1 cellular context compared by ENCODE assay signal in genomic region chr10:75521194-75521829, GRCh38.
TF ChIP-seq lines count a peak whose summit lies in the region.
"Not testable (repeated sequence)": the region's sequence is repeated elsewhere in the genome, so short reads cannot be mapped to it uniquely, and the experiment has no call there.

No MANE protein-coding gene starts in this region.

TF ChIP-seq in HepG2, 621 proteins besides CTCF, POLR2A, EP300 and RAD21 (continued from another document and continues in another):
- TF ChIP-seq ZNF800 (CRISPR knock-in tag; IDR thresholded peaks at IDR 0.05) (0 out of 2 replicates have a peak, but pooled peaks have one; percentile 21), SP4 (CRISPR knock-in tag; IDR thresholded peaks at IDR 0.05) (0 out of 2 replicates have a peak, but pooled peaks have one; percentile 50), TEAD3 (CRISPR knock-in tag; optimal IDR thresholded peaks at IDR 0.05; ENCODE audit: borderline replicate concordance) (peak; percentile 61), FOXJ3 (CRISPR knock-in tag; IDR thresholded peaks at IDR 0.05; ENCODE audit: borderline replicate concordance) (peak; percentile 80), NCOA1 (CRISPR knock-in tag; IDR thresholded peaks at IDR 0.05) (peak; percentile 47; the same call in 1 of the 2 replicates), ZNF709 (CRISPR knock-in tag; IDR thresholded peaks at IDR 0.05) (0 out of 2 replicates have a peak, but pooled peaks have one; percentile 8), GABPB1 (CRISPR knock-in tag; IDR thresholded peaks at IDR 0.05) (peak; percentile 44; the same call in 1 of the 2 replicates), ZFX (CRISPR knock-in tag; IDR thresholded peaks at IDR 0.05; ENCODE audit: low read depth) (peak; percentile 77), IKZF5 (CRISPR knock-in tag; IDR thresholded peaks at IDR 0.05) (peak; percentile 72), ZSCAN31 (CRISPR knock-in tag; IDR thresholded peaks at IDR 0.05; ENCODE audit: low read depth) (peak; percentile 78; the same call in 1 of the 2 replicates), RCOR2 (CRISPR knock-in tag; IDR thresholded peaks at IDR 0.05) (peak; percentile 64), ZNF281 (CRISPR knock-in tag; IDR thresholded peaks at IDR 0.05; ENCODE audit: borderline replicate concordance) (peak; percentile 97), ZFP90 (CRISPR knock-in tag; IDR thresholded peaks at IDR 0.05; ENCODE audit: borderline replicate concordance) (peak; percentile 79), FOXA1 (CRISPR knock-in tag; IDR thresholded peaks at IDR 0.05) (peak; percentile 94), ZNF292 (CRISPR knock-in tag; IDR thresholded peaks at IDR 0.05; ENCODE audit: borderline replicate concordance, low read depth) (peak; percentile 99), ZSCAN25 (CRISPR knock-in tag; IDR thresholded peaks at IDR 0.05) (0 out of 2 replicates have a peak, but pooled peaks have one; percentile 28), ZFP91 (CRISPR knock-in tag; IDR thresholded peaks at IDR 0.05; ENCODE audit: borderline replicate concordance) (peak; percentile 51; the same call in 1 of the 2 replicates), ZMYM3 (CRISPR knock-in tag; IDR thresholded peaks at IDR 0.05) (peak; percentile 82), NCOA2 (CRISPR knock-in tag; IDR thresholded peaks at IDR 0.05) (0 out of 2 replicates have a peak, but pooled peaks have one; percentile 25), HNF4A (CRISPR knock-in tag; IDR thresholded peaks at IDR 0.05) (0 out of 2 replicates have a peak, but pooled peaks have one; percentile 32), HDAC1 (CRISPR knock-in tag; IDR thresholded peaks at IDR 0.05) (peak; percentile 36; the same call in 1 of the 2 replicates), ZNF350 (CRISPR knock-in tag; IDR thresholded peaks at IDR 0.05; ENCODE audit: borderline replicate concordance, low read depth) (peak; percentile 36; the same call in 1 of the 2 replicates), ZBTB33 (CRISPR knock-in tag; IDR thresholded peaks at IDR 0.05) (peak; percentile 10; the same call in 1 of the 2 replicates), ZNF589 (CRISPR knock-in tag; conservative IDR thresholded peaks at IDR 0.05) (peak; percentile 66; the same call in 1 of the 2 replicates), SMAD1 (CRISPR knock-in tag; IDR thresholded peaks at IDR 0.05; ENCODE audit: borderline replicate concordance, low read depth) (0 out of 2 replicates have a peak, but pooled peaks have one; percentile 65), FOXP4 (CRISPR knock-in tag; IDR thresholded peaks at IDR 0.05) (peak; percentile 49), ZNF772 (CRISPR knock-in tag; IDR thresholded peaks at IDR 0.05) (peak; percentile 91; the same call in 1 of the 2 replicates), ZNF574 (CRISPR knock-in tag; IDR thresholded peaks at IDR 0.05) (peak; percentile 57), ISL2 (CRISPR knock-in tag; IDR thresholded peaks at IDR 0.05) (peak; percentile 66), TFAP4 (IDR thresholded peaks at IDR 0.05; ENCODE audit: borderline replicate concordance, low read depth) (peak; percentile 20; the same call in 1 of the 2 replicates), NFKB2 (CRISPR knock-in tag; IDR thresholded peaks at IDR 0.05; ENCODE audit: borderline replicate concordance) (peak; percentile 43; the same call in 1 of the 2 replicates), ZNF580 (CRISPR knock-in tag; IDR thresholded peaks at IDR 0.05; ENCODE audit: borderline replicate concordance, low read depth) (peak; percentile 41; the same call in 1 of the 2 replicates), KMT2A (CRISPR knock-in tag; IDR thresholded peaks at IDR 0.05) (peak; percentile 74)
- not testable (repeated sequence) for TF ChIP-seq FOXA1 (IDR thresholded peaks at IDR 0.05)
